19 cellular contexts compared by ENCODE assay signal in genomic region chr17:7289256-7290032, GRCh38. TPM values are rescaled to one million over a fixed set of nuclear protein-coding genes. Genes with fewer than 3 reads are reported as not detected.
A peak's percentile ranks its signal among the peaks of the same experiment; 100 is the strongest.
DNase-seq lines count a peak whose midpoint lies in the region; ATAC-seq and TF ChIP-seq lines count a peak whose summit lies in the region.
"Had no signal": no experiment of that assay in that cellular context is flagged by ENCODE, and none has a peak within 500 bp of the region (broad histone marks: within the 10 kb centered on the region; RNA-seq: fewer than 3 reads in every experiment).

No MANE protein-coding gene starts in this region.

- ATAC-seq in Right ventricle myocardium inferior: peak; percentile 23

- intact Hi-C loops in Right ventricle myocardium inferior (cut with DNase I): no loop called here
- intact Hi-C loops in cardiac septum (cut with DNase I): no loop called here

- peaks cover 35% of the 10 kb centered on the region for H3K4me1 ChIP-seq in cardiac muscle cell (ENCODE audit: low read depth)

- H3K27me3 ChIP-seq in cardiac muscle cell: no peaks in the 10 kb centered on the region

- peak overlapping the region; percentile 34 for H3K27ac ChIP-seq in cardiac muscle cell
- H3K27ac ChIP-seq: BLaER1 treated with 17β-estradiol and CSF1 and Interleukin-3, amounts not matched to agents 10 nM and 100 nM had no signal

- TF ChIP-seq CTCF in cardiac muscle cell (IDR thresholded peaks at IDR 0.05; ENCODE audit: low read depth, low read length): no peak

- no peaks in the 10 kb centered on the region for H3K9me3 ChIP-seq in cardiac muscle cell (ENCODE audit: low read depth)
- H3K9me3 ChIP-seq: BLaER1 treated with 17β-estradiol and CSF1 and Interleukin-3, amounts not matched to agents 10 nM and 100 nM had no signal

- peaks cover 24% of the 10 kb centered on the region for H3K36me3 ChIP-seq in cardiac muscle cell
- H3K36me3 ChIP-seq: BLaER1 treated with 17β-estradiol and CSF1 and Interleukin-3, amounts not matched to agents 10 nM and 100 nM had no signal

- H3K4me3 ChIP-seq in cardiac muscle cell: no peak overlapping the region
- H3K4me3 ChIP-seq: BLaER1 treated with 17β-estradiol and CSF1 and Interleukin-3, amounts not matched to agents 10 nM and 100 nM had no signal

- no peak for DNase-seq in Right ventricle myocardium inferior (ENCODE audit: missing footprints)
- DNase-seq in cardiac septum (ENCODE audit: low spot score): no peak
- no peak for DNase-seq in cardiac muscle cell (ENCODE audit: low read depth in 1 of 2, low spot score in 1 of 2)
- DNase-seq in islet precursor cell: peak; percentile 52
- DNase-seq in ureter (ENCODE audit: low spot score): no peak
- DNase-seq in pons (ENCODE audit: low spot score): no peak
- DNase-seq in SKM-1 treated with dmso at 0.1 percent for 144 hours (lab: John Stamatoyannopoulos, UW; ENCODE audit: unreplicated experiment): no peak
- no peak for DNase-seq in DMS79 treated with DMSO at 0.1 percent for 48 hours (lab: John Stamatoyannopoulos, UW)
- DNase-seq: CD8-positive, alpha-beta memory T cell; GDM1; HCEC 1CT; Kasumi-1; MM.1S; NCI-H187; NCI-H69; NK-92 treated with Interleukin-12 subunit alpha and Interleukin-12 subunit beta, amount 100 ng/mL, for 24 hours; SIG-M5 had no signal

RNA-seq across cellular contexts. Expression of gene YBX2, which starts 5.0 kb away (rescaled TPM):
- total RNA-seq in Right ventricle myocardium inferior (0.81 TPM), cardiac septum (1.2 TPM), cardiac muscle cell (27.8 and 56.2 TPM in 2 replicates), ureter (not detected)
- polyA plus RNA-seq in cardiac muscle cell: 20.9 and 32.7 TPM in 2 replicates
- polyA plus RNA-seq: CD8-positive, alpha-beta memory T cell; IgD-negative memory B cell had no signal

RNA-seq across cellular contexts. Expression of gene SLC2A4, which starts 7.9 kb away (rescaled TPM):
- total RNA-seq in Right ventricle myocardium inferior (119 TPM), cardiac septum (73.5 TPM), cardiac muscle cell (36.3 and 42.6 TPM in 2 replicates), ureter (11.2 TPM)
- polyA plus RNA-seq in cardiac muscle cell: 23.4 and 32.7 TPM in 2 replicates
- polyA plus RNA-seq: CD8-positive, alpha-beta memory T cell; IgD-negative memory B cell had no signal

RNA-seq across cellular contexts. Expression of gene EIF5A, which starts 18.0 kb away (rescaled TPM):
- total RNA-seq in Right ventricle myocardium inferior (326 TPM), cardiac septum (263 TPM), cardiac muscle cell (319 and 545 TPM in 2 replicates), ureter (425 TPM)
- polyA plus RNA-seq in cardiac muscle cell: 719 and 988 TPM in 2 replicates

RNA-seq across cellular contexts. Expression of gene GPS2, which starts 25.7 kb away (rescaled TPM):
- 70.3 TPM for total RNA-seq in Right ventricle myocardium inferior
- 49.0 TPM for total RNA-seq in cardiac septum
- total RNA-seq in cardiac muscle cell: 59.9 and 76.2 TPM in 2 replicates
- polyA plus RNA-seq in cardiac muscle cell: 68.7 and 97.4 TPM in 2 replicates
- total RNA-seq in ureter: 67.6 TPM

RNA-seq across cellular contexts. Expression of gene CLDN7, which starts 27.2 kb away (rescaled TPM):
- total RNA-seq in Right ventricle myocardium inferior (1.2 TPM), cardiac septum (0.75 TPM), cardiac muscle cell (0.32 and 0.51 TPM in 2 replicates), ureter (157 TPM)
- 0.83 and 0.99 TPM in 2 replicates for polyA plus RNA-seq in cardiac muscle cell

Comparison
In these comparisons a context has a peak if more than half of its experiments do, and no peak if none do; other contexts are left out.
1. RNA of gene YBX2, which starts 5.0 kb away (total RNA-seq): 27.8 to 56.2 TPM in cardiac muscle cell; 1.2 TPM in cardiac septum (single experiment), 0.81 TPM in Right ventricle myocardium inferior (single experiment) and not detected in ureter (single experiment); every median in the first group is over 10 times any median in the second.